ENCODE assay signal across 21 cellular contexts in genomic region chr5:2462026-2462691, GRCh38.
"Had no signal": no experiment of that assay in that cellular context is flagged by ENCODE, and none has a peak within 500 bp of the region (broad histone marks: within the 10 kb centered on the region; RNA-seq: fewer than 3 reads in every experiment).

No MANE protein-coding gene starts in this region.

- H3K27me3 Mint-ChIP-seq: naive B cell had no signal

- H3K4me3 ChIP-seq: coronary artery, dorsolateral prefrontal cortex, esophagus squamous epithelium, gastrocnemius medialis, heart right ventricle, left lung, lower lobe of right lung, mucosa of descending colon had no signal

- H3K27ac Mint-ChIP-seq: mesothelial cell of epicardium, naive B cell had no signal

- ATAC-seq: gastrocnemius medialis, heart right ventricle, left cardiac atrium, left lung, left ventricle myocardium superior, lower lobe of right lung, mucosa of descending colon had no signal

- H3K27ac ChIP-seq: coronary artery, dorsolateral prefrontal cortex, esophagus squamous epithelium, gastrocnemius medialis, heart right ventricle, left lung, lower lobe of right lung had no signal

- H3K27me3 ChIP-seq: gastrocnemius medialis, left lung had no signal

- H3K4me3 Mint-ChIP-seq: mesothelial cell of epicardium, naive B cell had no signal

- H3K4me1 Mint-ChIP-seq: naive B cell had no signal

- H3K9me3 Mint-ChIP-seq: mesothelial cell of epicardium had no signal

- H3K9me3 ChIP-seq: esophagus squamous epithelium, gastrocnemius medialis, heart right ventricle, left lung, lower lobe of right lung had no signal

- H3K4me1 ChIP-seq: esophagus squamous epithelium, gastrocnemius medialis, heart right ventricle, left lung, lower lobe of right lung had no signal

- H3K36me3 ChIP-seq: esophagus squamous epithelium, gastrocnemius medialis, heart right ventricle, left lung, lower lobe of right lung had no signal

- DNase-seq: dermis blood vessel endothelial cell; dorsolateral prefrontal cortex; effector CD4-positive, alpha-beta T cell; effector memory CD4-positive, alpha-beta T cell; esophagus squamous epithelium; foreskin fibroblast; foreskin melanocyte; gastrocnemius medialis; glutamatergic neuron; head of caudate nucleus; heart right ventricle; hippocampal formation; left cardiac atrium; left lung; left ventricle myocardium superior; lower lobe of right lung; mesenchymal stem cell; mucosa of descending colon; naive B cell had no signal

- H3K36me3 Mint-ChIP-seq: mesothelial cell of epicardium, naive B cell had no signal
